Comparison of ENCODE assay signal across 16 cellular contexts in genomic region chr22:42711895-42712837, GRCh38. TPM values are rescaled to one million over a fixed set of nuclear protein-coding genes. Genes with fewer than 3 reads are reported as not detected.
DNase-seq lines count a peak whose midpoint lies in the region; ATAC-seq and TF ChIP-seq lines count a peak whose summit lies in the region.
"Had no signal": no experiment of that assay in that cellular context is flagged by ENCODE, and none has a peak within 500 bp of the region (broad histone marks: within the 10 kb centered on the region; RNA-seq: fewer than 3 reads in every experiment).

No MANE protein-coding gene starts in this region.

- no peak for ATAC-seq in HG02763 (IDR thresholded peaks at IDR 0.05; ENCODE audit: unreplicated experiment)

- WGBS in sigmoid colon, 2 donors: 63 to 83% methylated on average over 19 of the region's 19 CpGs

- H3K27me3 ChIP-seq in GM06990 (replicated peaks; ENCODE audit: control insufficient read depth, insufficient read depth, low read length): no peaks in the 10 kb centered on the region
- no peaks in the 10 kb centered on the region for H3K27me3 ChIP-seq in ascending aorta
- no peaks in the 10 kb centered on the region for H3K27me3 ChIP-seq in left ventricle myocardium inferior (ENCODE audit: low read depth)
- no peaks in the 10 kb centered on the region for H3K27me3 ChIP-seq in sigmoid colon

- no peak overlapping the region for H3K4me3 ChIP-seq in GM06990 (replicated peaks; ENCODE audit: low read depth, low read length)
- no peak overlapping the region for H3K4me3 ChIP-seq in ascending aorta
- peak overlapping the region; percentile 8 for H3K4me3 ChIP-seq in left ventricle myocardium inferior
- H3K4me3 ChIP-seq in sigmoid colon: no peak overlapping the region
- H3K4me3 ChIP-seq: GM23248, skin epidermis had no signal

- H3K4me1 ChIP-seq in ascending aorta (peaks cover 0 to 16% of the 10 kb centered on the region in 2 donors), left ventricle myocardium inferior (peaks cover 80% of the 10 kb centered on the region), sigmoid colon (peaks cover 0 to 35% (median 27%) of the 10 kb centered on the region in 4 donors)

- TF ChIP-seq EP300 in sigmoid colon (IDR thresholded peaks at IDR 0.05): no peak

- no peak for TF ChIP-seq POLR2A in sigmoid colon (IDR thresholded peaks at IDR 0.05)

- H3K9me3 ChIP-seq in ascending aorta (peaks cover 0 to 12% of the 10 kb centered on the region in 2 donors), left ventricle myocardium inferior (replicated peaks) (peaks cover 20% of the 10 kb centered on the region), sigmoid colon (peaks cover 0 to 1% (median 0%) of the 10 kb centered on the region in 4 donors)

- intact Hi-C loops in ascending aorta (cut with DNase I) (no loop called here), left ventricle myocardium inferior (cut with micrococcal nuclease) (no loop called here), sigmoid colon (cut with DNase I) (no loop called here)

- H3K36me3 ChIP-seq in GM06990 (ENCODE audit: control insufficient read depth, insufficient read depth, low read length): no peaks in the 10 kb centered on the region
- H3K36me3 ChIP-seq in ascending aorta: no peaks in the 10 kb centered on the region
- peaks cover 22% of the 10 kb centered on the region for H3K36me3 ChIP-seq in left ventricle myocardium inferior
- H3K36me3 ChIP-seq in sigmoid colon: no peaks in the 10 kb centered on the region

- in situ Hi-C loops in GM13976 (cut with MboI; ENCODE audit: low sequenced_read_pairs, unreplicated experiment): no loop called here

- TF ChIP-seq CTCF in GM06990 (IDR thresholded peaks at IDR 0.05; ENCODE audit: insufficient read depth, low read length, poor library complexity, severe bottlenecking) (no peak), ascending aorta (IDR thresholded peaks at IDR 0.05) (no peak), left ventricle myocardium inferior (IDR thresholded peaks at IDR 0.05; ENCODE audit: borderline replicate concordance) (no peak), sigmoid colon (IDR thresholded peaks at IDR 0.05) (no peak), GM13976 (IDR thresholded peaks at IDR 0.05; ENCODE audit: borderline replicate concordance, control extremely low read depth, extremely low read depth, insufficient read depth, missing control alignments) (no peak)

- DNase-seq in GM06990 (ENCODE audit: extremely low read depth, insufficient read length) (peak; percentile 56), ascending aorta (ENCODE audit: low spot score in 2 of 2) (no peak), left ventricle myocardium inferior (no peak), sigmoid colon (no peak), NCI-H748 (lab: John Stamatoyannopoulos, UW; ENCODE audit: unreplicated experiment) (no peak), GM13976 (ENCODE audit: low spot score) (no peak), cerebellum (ENCODE audit: low spot score) (no peak)
- DNase-seq: activated gamma-delta T cell treated with Interleukin-2 at 50 U/mL for 16 hours, COR-L47, GF-D8, GM23248, midbrain, NCI-H2029 had no signal

- H3K27ac ChIP-seq in ascending aorta (peak overlapping the region; percentile 39 to 40), left ventricle myocardium inferior (replicated peaks) (peak overlapping the region; percentile 99), sigmoid colon (peak overlapping the region; percentile 34 to 56 (median 44))
- H3K27ac ChIP-seq: GM23248 had no signal

RNA-seq across cellular contexts. Expression of gene A4GALT, which starts 8.5 kb away (rescaled TPM):
- total RNA-seq in ascending aorta (85.1 TPM), left ventricle myocardium inferior (94.9 TPM), sigmoid colon (10 to 100 TPM; 23.5 to 51.0 (median 27.7) TPM), cerebellum (3.5 TPM)
- polyA plus RNA-seq in sigmoid colon: 10 to 100 TPM in 2 of 3 donors, 1 to 10 TPM in 1; 1.6 to 17.3 (median 12.6) TPM
- total RNA-seq: T-helper 1 cell treated with Interleukin-12 subunit alpha and Interleukin-12 subunit beta and Interleukin-4 antibody, amounts not matched to agents 30 ng/mL and 1 ng/mL, for 36 hours had no signal

Comparison
In these comparisons a context has a peak if more than half of its experiments do, and no peak if none do; other contexts are left out.
1. H3K27ac ChIP-seq: peak in every context shown above with its lines; median percentile 99 in left ventricle myocardium inferior; 44 in sigmoid colon; 40 in ascending aorta.